In genomic region chr10:66622050-66622449, GRCh38 we compare ENCODE assay signal across 40 cellular contexts.
"Had no signal": no experiment of that assay in that cellular context is flagged by ENCODE, and none has a peak within 500 bp of the region (broad histone marks: within the 10 kb centered on the region; RNA-seq: fewer than 3 reads in every experiment).

No MANE protein-coding gene starts in this region.

- DNase-seq: activated effector memory CD4-positive, alpha-beta T cell treated with anti-CD3 and anti-CD28 coated beads, Interleukin-2, amount 50 U/mL, for 16 hours; activated effector memory CD4-positive, alpha-beta T cell treated with Interleukin-2 at 50 U/mL for 16 hours; activated gamma-delta T cell; activated gamma-delta T cell treated with Interleukin-2 at 50 U/mL for 16 hours; activated naive CD4-positive, alpha-beta T cell; activated naive CD4-positive, alpha-beta T cell treated with anti-CD3 and anti-CD28 coated beads for 36 hours; activated naive CD4-positive, alpha-beta T cell treated with anti-CD3 and anti-CD28 coated beads, Interleukin-2, amount 10 ng/mL, durations not matched to agents 7 days and 5 days; activated naive CD4-positive, alpha-beta T cell treated with anti-CD3 and anti-CD28 coated beads, Interleukin-2, amount 50 U/mL, for 16 hours; activated naive CD4-positive, alpha-beta T cell treated with Interleukin-2 at 50 U/mL for 16 hours; activated naive CD8-positive, alpha-beta T cell treated with anti-CD3 and anti-CD28 coated beads for 36 hours; activated naive CD8-positive, alpha-beta T cell treated with anti-CD3 and anti-CD28 coated beads, Interleukin-2, amount 10 ng/mL, durations not matched to agents 7 days and 5 days; activated naive CD8-positive, alpha-beta T cell treated with anti-CD3 and anti-CD28 coated beads, Interleukin-2, amount 50 U/mL, for 24 hours; activated T-cell treated with anti-CD3 and anti-CD28 coated beads, Interleukin-2, amount 50 U/mL, for 1 hour; activated T-cell treated with anti-CD3 and anti-CD28 coated beads, Interleukin-2, amount 50 U/mL, for 24 hours; activated T-cell treated with anti-CD3 and anti-CD28 coated beads, Interleukin-2, amount 50 U/mL, for 4 hours; activated T-cell treated with anti-CD3 and anti-CD28 coated beads, Interleukin-2, amount 50 U/mL, for 48 hours; activated T-cell treated with anti-CD3 and anti-CD28 coated beads, Interleukin-2, amount 50 U/mL, for 72 hours; adrenal gland; amniotic stem cell; amygdala; anterior cingulate cortex; aorta; body of pancreas; brain microvascular endothelial cell; caudate nucleus; central memory CD4-positive, alpha-beta T cell; cerebellar nuclear complex had no signal

- FAIRE-seq: astrocyte, bronchial epithelial cell had no signal

- H3K4me1 ChIP-seq: adrenal gland, ascending aorta, body of pancreas, breast epithelium had no signal

- H3K9me3 ChIP-seq: adrenal gland, ascending aorta, body of pancreas, breast epithelium had no signal

- ATAC-seq: activated naive CD4-positive, alpha-beta T cell treated with anti-CD3 and anti-CD28 coated beads, Interleukin-2, amount 50 U/mL, for 72 hours; activated naive CD8-positive, alpha-beta T cell treated with anti-CD3 and anti-CD28 coated beads, Interleukin-2, amount 50 U/mL, for 24 hours; activated T-cell treated with anti-CD3 and anti-CD28 coated beads, Interleukin-2, amount 50 U/mL, for 4 hours; activated T-cell treated with anti-CD3 and anti-CD28 coated beads, Interleukin-2, amount 50 U/mL, for 72 hours; activated T-helper 17 cell treated with anti-CD3 and anti-CD28 coated beads, Interleukin-2, amount 50 U/mL, for 72 hours; body of pancreas had no signal

- H3K27ac Mint-ChIP-seq: activated naive CD4-positive, alpha-beta T cell treated with anti-CD3 and anti-CD28 coated beads for 36 hours; activated naive CD4-positive, alpha-beta T cell treated with anti-CD3 and anti-CD28 coated beads, Interleukin-2, amount 10 ng/mL, durations not matched to agents 7 days and 5 days; activated naive CD4-positive, alpha-beta T cell treated with anti-CD3 and anti-CD28 coated beads, Interleukin-2, amount 50 U/mL, for 24 hours; activated naive CD4-positive, alpha-beta T cell treated with anti-CD3 and anti-CD28 coated beads, Interleukin-2, amount 50 U/mL, for 72 hours; activated naive CD8-positive, alpha-beta T cell; activated naive CD8-positive, alpha-beta T cell treated with anti-CD3 and anti-CD28 coated beads for 36 hours; activated naive CD8-positive, alpha-beta T cell treated with anti-CD3 and anti-CD28 coated beads, Interleukin-2, amount 10 ng/mL, durations not matched to agents 7 days and 5 days; activated naive CD8-positive, alpha-beta T cell treated with anti-CD3 and anti-CD28 coated beads, Interleukin-2, amount 50 U/mL, for 24 hours; activated T-cell treated with anti-CD3 and anti-CD28 coated beads, Interleukin-2, amount 50 U/mL, for 24 hours; activated T-cell treated with anti-CD3 and anti-CD28 coated beads, Interleukin-2, amount 50 U/mL, for 72 hours; activated T-helper 1 cell treated with anti-CD3 and anti-CD28 coated beads, Interleukin-12 subunit alpha, Interleukin-12 subunit beta, Interleukin-2, Interleukin-4 antibody, amounts not matched to agents 30 ng/mL and 10 ng/mL and 1 ng/mL, durations not matched to agents 14 hours and 24 hours and 36 hours; activated T-helper 17 cell treated with anti-CD3 and anti-CD28 coated beads, Interleukin-2, amount 50 U/mL, for 72 hours; activated T-helper 2 cell treated with anti-CD3 and anti-CD28 coated beads, Interferon-gamma antibody, Interleukin-2, Interleukin-4, amounts not matched to agents 10 μg/mL and 5 μg/mL and 100 μg/mL, durations not matched to agents 14 hours and 24 hours and 36 hours; brain had no signal

- H3K36me3 ChIP-seq: adrenal gland, ascending aorta, brain microvascular endothelial cell, breast epithelium, cardiac muscle cell had no signal

- H3K27me3 ChIP-seq: adrenal gland, ascending aorta, body of pancreas, brain microvascular endothelial cell, breast epithelium, cardiac muscle cell had no signal

- H3K27me3 Mint-ChIP-seq: activated naive CD4-positive, alpha-beta T cell treated with anti-CD3 and anti-CD28 coated beads, Interleukin-2, amount 10 ng/mL, durations not matched to agents 7 days and 5 days; activated naive CD4-positive, alpha-beta T cell treated with anti-CD3 and anti-CD28 coated beads, Interleukin-2, amount 50 U/mL, for 24 hours; activated naive CD8-positive, alpha-beta T cell; activated naive CD8-positive, alpha-beta T cell treated with anti-CD3 and anti-CD28 coated beads for 36 hours; activated naive CD8-positive, alpha-beta T cell treated with anti-CD3 and anti-CD28 coated beads, Interleukin-2, amount 10 ng/mL, durations not matched to agents 7 days and 5 days; activated naive CD8-positive, alpha-beta T cell treated with anti-CD3 and anti-CD28 coated beads, Interleukin-2, amount 50 U/mL, for 24 hours; activated T-cell treated with anti-CD3 and anti-CD28 coated beads, Interleukin-2, amount 50 U/mL, for 24 hours; activated T-helper 17 cell treated with anti-CD3 and anti-CD28 coated beads, Interleukin-2, amount 50 U/mL, for 72 hours; brain; central memory CD8-positive, alpha-beta T cell had no signal

- H3K4me3 Mint-ChIP-seq: activated naive CD4-positive, alpha-beta T cell treated with anti-CD3 and anti-CD28 coated beads for 36 hours; activated naive CD4-positive, alpha-beta T cell treated with anti-CD3 and anti-CD28 coated beads, Interleukin-2, amount 10 ng/mL, durations not matched to agents 7 days and 5 days; activated naive CD4-positive, alpha-beta T cell treated with anti-CD3 and anti-CD28 coated beads, Interleukin-2, amount 50 U/mL, for 24 hours; activated naive CD8-positive, alpha-beta T cell; activated naive CD8-positive, alpha-beta T cell treated with anti-CD3 and anti-CD28 coated beads for 36 hours; activated naive CD8-positive, alpha-beta T cell treated with anti-CD3 and anti-CD28 coated beads, Interleukin-2, amount 10 ng/mL, durations not matched to agents 7 days and 5 days; activated naive CD8-positive, alpha-beta T cell treated with anti-CD3 and anti-CD28 coated beads, Interleukin-2, amount 50 U/mL, for 24 hours; activated T-cell treated with anti-CD3 and anti-CD28 coated beads, Interleukin-2, amount 50 U/mL, for 24 hours; activated T-cell treated with anti-CD3 and anti-CD28 coated beads, Interleukin-2, amount 50 U/mL, for 4 hours; activated T-cell treated with anti-CD3 and anti-CD28 coated beads, Interleukin-2, amount 50 U/mL, for 72 hours; activated T-helper 1 cell treated with anti-CD3 and anti-CD28 coated beads, Interleukin-12 subunit alpha, Interleukin-12 subunit beta, Interleukin-2, Interleukin-4 antibody, amounts not matched to agents 30 ng/mL and 10 ng/mL and 1 ng/mL, durations not matched to agents 14 hours and 24 hours and 36 hours; activated T-helper 17 cell treated with anti-CD3 and anti-CD28 coated beads, Interleukin-2, amount 50 U/mL, for 72 hours; brain; central memory CD8-positive, alpha-beta T cell had no signal

- H3K27ac ChIP-seq: adrenal gland, ascending aorta, body of pancreas, brain microvascular endothelial cell, breast epithelium, cardiac muscle cell had no signal

- H3K36me3 Mint-ChIP-seq: activated naive CD4-positive, alpha-beta T cell treated with anti-CD3 and anti-CD28 coated beads, Interleukin-2, amount 10 ng/mL, durations not matched to agents 7 days and 5 days; activated naive CD4-positive, alpha-beta T cell treated with anti-CD3 and anti-CD28 coated beads, Interleukin-2, amount 50 U/mL, for 24 hours; activated naive CD4-positive, alpha-beta T cell treated with anti-CD3 and anti-CD28 coated beads, Interleukin-2, amount 50 U/mL, for 72 hours; activated naive CD8-positive, alpha-beta T cell; activated naive CD8-positive, alpha-beta T cell treated with anti-CD3 and anti-CD28 coated beads for 36 hours; activated naive CD8-positive, alpha-beta T cell treated with anti-CD3 and anti-CD28 coated beads, Interleukin-2, amount 10 ng/mL, durations not matched to agents 7 days and 5 days; brain had no signal

- H3K4me3 ChIP-seq: adrenal gland, ascending aorta, body of pancreas, breast epithelium, cardiac muscle cell had no signal

- H3K9me3 Mint-ChIP-seq: activated naive CD4-positive, alpha-beta T cell treated with anti-CD3 and anti-CD28 coated beads for 36 hours; activated naive CD4-positive, alpha-beta T cell treated with anti-CD3 and anti-CD28 coated beads, Interleukin-2, amount 50 U/mL, for 24 hours; activated T-cell treated with anti-CD3 and anti-CD28 coated beads, Interleukin-2, amount 50 U/mL, for 4 hours; activated T-helper 1 cell treated with anti-CD3 and anti-CD28 coated beads, Interleukin-12 subunit alpha, Interleukin-12 subunit beta, Interleukin-2, Interleukin-4 antibody, amounts not matched to agents 30 ng/mL and 10 ng/mL and 1 ng/mL, durations not matched to agents 14 hours and 24 hours and 36 hours; activated T-helper 17 cell treated with anti-CD3 and anti-CD28 coated beads, Interleukin-2, amount 50 U/mL, for 72 hours; activated T-helper 2 cell treated with anti-CD3 and anti-CD28 coated beads, Interferon-gamma antibody, Interleukin-2, Interleukin-4, amounts not matched to agents 10 μg/mL and 5 μg/mL and 100 μg/mL, durations not matched to agents 14 hours and 24 hours and 36 hours; central memory CD8-positive, alpha-beta T cell had no signal

- H3K4me1 Mint-ChIP-seq: activated naive CD4-positive, alpha-beta T cell treated with anti-CD3 and anti-CD28 coated beads, Interleukin-2, amount 10 ng/mL, durations not matched to agents 7 days and 5 days; activated naive CD4-positive, alpha-beta T cell treated with anti-CD3 and anti-CD28 coated beads, Interleukin-2, amount 50 U/mL, for 24 hours; activated naive CD8-positive, alpha-beta T cell treated with anti-CD3 and anti-CD28 coated beads for 36 hours; activated naive CD8-positive, alpha-beta T cell treated with anti-CD3 and anti-CD28 coated beads, Interleukin-2, amount 10 ng/mL, durations not matched to agents 7 days and 5 days; activated naive CD8-positive, alpha-beta T cell treated with anti-CD3 and anti-CD28 coated beads, Interleukin-2, amount 50 U/mL, for 24 hours; activated T-helper 17 cell treated with anti-CD3 and anti-CD28 coated beads, Interleukin-2, amount 50 U/mL, for 72 hours; brain; central memory CD8-positive, alpha-beta T cell had no signal
